Comparison of ENCODE assay signal across 1 cellular context in the genomic region with DNA sequence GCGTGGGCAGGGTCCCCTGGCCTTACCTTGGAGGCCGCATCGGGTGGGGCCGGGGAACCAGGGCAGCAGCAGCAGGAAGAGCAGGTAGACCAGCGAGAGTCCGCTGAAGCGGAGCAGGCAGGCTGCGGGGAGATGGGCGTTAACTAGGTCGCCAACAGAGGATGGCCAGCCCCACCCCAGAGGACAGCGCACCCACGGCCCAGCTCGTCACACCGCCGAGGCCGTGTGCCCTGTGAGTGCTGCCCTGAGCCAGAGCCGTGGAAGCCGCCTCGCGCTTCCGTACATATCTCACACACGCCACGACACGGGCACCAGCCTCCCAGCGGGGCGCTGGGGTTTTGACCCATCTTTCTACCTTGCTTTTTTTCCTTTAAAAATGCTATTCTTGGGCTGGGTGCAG.
TF ChIP-seq lines count a peak whose summit lies in the region.

No MANE protein-coding gene starts in this region.

TF ChIP-seq in HepG2, 621 proteins besides CTCF, POLR2A, EP300 and RAD21:
- peak; percentile 36 for TF ChIP-seq AGO2 (optimal IDR thresholded peaks at IDR 0.05; ENCODE audit: low read depth, low read length)
- TF ChIP-seq, protein P1, sequence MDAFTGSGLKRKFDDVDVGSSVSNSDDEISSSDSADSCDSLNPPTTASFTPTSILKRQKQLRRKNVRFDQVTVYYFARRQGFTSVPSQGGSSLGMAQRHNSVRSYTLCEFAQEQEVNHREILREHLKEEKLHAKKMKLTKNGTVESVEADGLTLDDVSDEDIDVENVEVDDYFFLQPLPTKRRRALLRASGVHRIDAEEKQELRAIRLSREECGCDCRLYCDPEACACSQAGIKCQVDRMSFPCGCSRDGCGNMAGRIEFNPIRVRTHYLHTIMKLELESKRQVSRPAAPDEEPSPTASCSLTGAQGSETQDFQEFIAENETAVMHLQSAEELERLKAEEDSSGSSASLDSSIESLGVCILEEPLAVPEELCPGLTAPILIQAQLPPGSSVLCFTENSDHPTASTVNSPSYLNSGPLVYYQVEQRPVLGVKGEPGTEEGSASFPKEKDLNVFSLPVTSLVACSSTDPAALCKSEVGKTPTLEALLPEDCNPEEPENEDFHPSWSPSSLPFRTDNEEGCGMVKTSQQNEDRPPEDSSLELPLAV (CRISPR knock-in tag; conservative IDR thresholded peaks at IDR 0.05; ENCODE audit: low read depth) = no peak
- no peak for TF ChIP-seq REST (IDR thresholded peaks at IDR 0.05; ENCODE audit: borderline replicate concordance in 1 of 2, low read depth in 1 of 2, low read length in 2 of 2)
- no peak for TF ChIP-seq KMT2B (CRISPR knock-in tag; IDR thresholded peaks at IDR 0.05)
- peak; percentile 51 for TF ChIP-seq ZBTB33 (CRISPR knock-in tag; IDR thresholded peaks at IDR 0.05)
- TF ChIP-seq GATA4 (IDR thresholded peaks at IDR 0.05; ENCODE audit: borderline replicate concordance, low read depth) = no peak
- no peak for TF ChIP-seq KDM5A (IDR thresholded peaks at IDR 0.05; ENCODE audit: borderline replicate concordance, low read length)
- TF ChIP-seq MATR3 (CRISPR knock-in tag; IDR thresholded peaks at IDR 0.05) = no peak
- TF ChIP-seq BRCA1 (CRISPR knock-in tag; IDR thresholded peaks at IDR 0.05) = no peak
- TF ChIP-seq SNRNP70 (IDR thresholded peaks at IDR 0.05; ENCODE audit: low read depth, low read length) = no peak
